Comparison of ENCODE assay signal across 20 cellular contexts in genomic region chr3:178768072-178768864, GRCh38.
A peak's percentile ranks its signal among the peaks of the same experiment; 100 is the strongest.
DNase-seq lines count a peak whose midpoint lies in the region; ATAC-seq and TF ChIP-seq lines count a peak whose summit lies in the region.
"Had no signal": no experiment of that assay in that cellular context is flagged by ENCODE, and none has a peak within 500 bp of the region (broad histone marks: within the 10 kb centered on the region; RNA-seq: fewer than 3 reads in every experiment).

No MANE protein-coding gene starts in this region.

- no peaks in the 10 kb centered on the region for H3K36me3 ChIP-seq in OCI-LY3 (replicated peaks; ENCODE audit: low read depth, low read length)
- H3K36me3 ChIP-seq in Peyer's patch, result no peaks in the 10 kb centered on the region
- H3K36me3 ChIP-seq: breast epithelium, sigmoid colon, upper lobe of left lung had no signal

- H3K4me1 ChIP-seq in OCI-LY3 (ENCODE audit: low read length) (peaks cover 25% of the 10 kb centered on the region), Peyer's patch (no peaks in the 10 kb centered on the region)
- H3K4me1 ChIP-seq: breast epithelium, upper lobe of left lung had no signal

- no peak for TF ChIP-seq POLR2A in Peyer's patch (IDR thresholded peaks at IDR 0.05)

- H3K4me3 ChIP-seq in OCI-LY3 (ENCODE audit: low read length) (peak overlapping the region; percentile 22), Peyer's patch (no peak overlapping the region)
- H3K4me3 ChIP-seq: breast epithelium, GM23248, sigmoid colon, upper lobe of left lung had no signal

- H3K4me2 ChIP-seq in OCI-LY3 (ENCODE audit: low read length), result peak overlapping the region; percentile 60

- ATAC-seq in GM18870 (IDR thresholded peaks at IDR 0.05; ENCODE audit: unreplicated experiment) (peak; percentile 76), GM21526 (IDR thresholded peaks at IDR 0.05; ENCODE audit: low FRiP score, unreplicated experiment) (peak; percentile 76), HG03025 (IDR thresholded peaks at IDR 0.05; ENCODE audit: low FRiP score, unreplicated experiment) (peak; percentile 83), GM21737 (IDR thresholded peaks at IDR 0.05; ENCODE audit: unreplicated experiment) (no peak)
- ATAC-seq: effector memory CD8-positive, alpha-beta T cell had no signal

- no peaks in the 10 kb centered on the region for H3K9me3 ChIP-seq in OCI-LY3 (ENCODE audit: insufficient read depth, low read length)
- no peaks in the 10 kb centered on the region for H3K9me3 ChIP-seq in Peyer's patch
- H3K9me3 ChIP-seq: breast epithelium, sigmoid colon, upper lobe of left lung had no signal

- no peak overlapping the region for H3K9ac ChIP-seq in OCI-LY3 (ENCODE audit: low read length)
- H3K9ac ChIP-seq: GM23248 had no signal

- H3K79me2 ChIP-seq in OCI-LY3 (ENCODE audit: low read length), result no peaks in the 10 kb centered on the region

- H2AFZ ChIP-seq in OCI-LY3 (ENCODE audit: low read depth, low read length), result no peak overlapping the region
- H2AFZ ChIP-seq: GM23248 had no signal

- TF ChIP-seq CTCF in OCI-LY3 (IDR thresholded peaks at IDR 0.05; ENCODE audit: low read depth, low read length) (no peak), Peyer's patch (IDR thresholded peaks at IDR 0.05) (no peak)

- H3K27me3 ChIP-seq in OCI-LY3 (ENCODE audit: low read depth, low read length), result no peaks in the 10 kb centered on the region
- H3K27me3 ChIP-seq in Peyer's patch, result no peaks in the 10 kb centered on the region
- H3K27me3 ChIP-seq: breast epithelium, sigmoid colon, upper lobe of left lung had no signal

- 0 out of 2 replicates have a peak, but pooled peaks cover 7% of the 10 kb centered on the region for H4K20me1 ChIP-seq in OCI-LY3 (ENCODE audit: insufficient read depth, low read length)

- no peak overlapping the region for H3K27ac ChIP-seq in OCI-LY3 (ENCODE audit: low read length)
- H3K27ac ChIP-seq in Peyer's patch, result no peak overlapping the region
- H3K27ac ChIP-seq: breast epithelium, GM23248, sigmoid colon, upper lobe of left lung had no signal

- DNase-seq in cerebellum (ENCODE audit: low spot score), result no peak
- DNase-seq in nucleus accumbens (lab: John Stamatoyannopoulos, UW), result no peak
- no peak for DNase-seq in Peyer's patch
- DNase-seq: activated B cell treated with CpG ODN at 0.5 μM for 24 hours; effector memory CD8-positive, alpha-beta T cell; foreskin fibroblast; GM23248; mammary epithelial cell; NCI-H1436 treated with DMSO at 0.1 percent for 48 hours; NCI-H510A treated with DMSO at 0.1 percent for 48 hours; sigmoid colon; stimulated activated CD4-positive, alpha-beta T cell treated with anti-CD3 and anti-CD28 coated beads, Interleukin-4, amount 100 ng/mL, for 1 hour; stimulated activated naive B cell treated with anti-CD40 and anti-IgM and Interleukin-4, amounts not matched to agents 10 μg/mL and 1 μg/mL and 100 μg/mL, for 72 hours; upper lobe of left lung had no signal
